29 cellular contexts compared by ENCODE assay signal in genomic region chrX:40298569-40298968, GRCh38.
A peak's percentile ranks its signal among the peaks of the same experiment; 100 is the strongest.
DNase-seq lines count a peak whose midpoint lies in the region; TF ChIP-seq lines count a peak whose summit lies in the region.
"Had no signal": no experiment of that assay in that cellular context is flagged by ENCODE, and none has a peak within 500 bp of the region (broad histone marks: within the 10 kb centered on the region; RNA-seq: fewer than 3 reads in every experiment).

No MANE protein-coding gene starts in this region.

- H2BK120ac ChIP-seq in trophoblast cell (ENCODE audit: insufficient read depth, low read length, poor library complexity), result peak overlapping the region; percentile 94

- in situ Hi-C loops in G401 (cut with HindIII; ENCODE audit: low sequenced_read_pairs), result no loop called here

- H3K18ac ChIP-seq in trophoblast cell (ENCODE audit: low read length), result peak overlapping the region; percentile 82

- TF ChIP-seq CTCF in OCI-LY3 (IDR thresholded peaks at IDR 0.05; ENCODE audit: low read depth, low read length), result no peak

- WGBS in trophoblast cell (ENCODE audit: extremely low coverage, insufficient coverage, insufficient read length), result no CpG with 5 or more reads among the region's 16 CpGs

- H3K4ac ChIP-seq in trophoblast cell (ENCODE audit: low read depth, low read length), result peak overlapping the region; percentile 64

- no peaks in the 10 kb centered on the region for H4K20me1 ChIP-seq in BLaER1
- no peaks in the 10 kb centered on the region for H4K20me1 ChIP-seq in OCI-LY3 (ENCODE audit: insufficient read depth, low read length)

- peak overlapping the region; percentile 85 for H2BK12ac ChIP-seq in trophoblast cell (ENCODE audit: low read length)

- H3K4me3 ChIP-seq in BLaER1, result no peak overlapping the region
- H3K4me3 ChIP-seq in OCI-LY3 (ENCODE audit: low read length), result no peak overlapping the region
- no peak overlapping the region for H3K4me3 ChIP-seq in trophoblast cell (ENCODE audit: low read depth, low read length)
- H3K4me3 ChIP-seq: gastrocnemius medialis, GM12878, MG63, prostate gland, SK-N-MC, upper lobe of right lung had no signal

- H3K36me3 ChIP-seq in BLaER1, result no peaks in the 10 kb centered on the region
- no peaks in the 10 kb centered on the region for H3K36me3 ChIP-seq in OCI-LY3 (replicated peaks; ENCODE audit: low read depth, low read length)
- no peaks in the 10 kb centered on the region for H3K36me3 ChIP-seq in trophoblast cell (ENCODE audit: control insufficient read depth in 1 of 2, insufficient read depth in 2 of 2, low read length in 2 of 2)
- H3K36me3 ChIP-seq: brain microvascular endothelial cell, gastrocnemius medialis, MG63, neutrophil, prostate gland, upper lobe of right lung had no signal

- no peak overlapping the region for H3K27ac ChIP-seq in BLaER1
- no peak overlapping the region; the same call in 1 of the 2 replicates for H3K27ac ChIP-seq in OCI-LY3 (ENCODE audit: low read length)
- H3K27ac ChIP-seq in trophoblast cell (ENCODE audit: low read depth, low read length), result peak overlapping the region; percentile 97
- H3K27ac ChIP-seq: brain microvascular endothelial cell, gastrocnemius medialis, HL-60, KMS-11, neutrophil, prostate gland, SK-N-MC, upper lobe of right lung had no signal

- no peaks in the 10 kb centered on the region for H3K9me3 ChIP-seq in BLaER1
- no peaks in the 10 kb centered on the region for H3K9me3 ChIP-seq in OCI-LY3 (ENCODE audit: insufficient read depth, low read length)
- H3K9me3 ChIP-seq in trophoblast cell (ENCODE audit: insufficient read depth, low read depth, low read length), result no peaks in the 10 kb centered on the region
- H3K9me3 ChIP-seq: gastrocnemius medialis, MG63, neutrophil, prostate gland, upper lobe of right lung had no signal

- H3K4me2 ChIP-seq in BLaER1 (peak overlapping the region; percentile 35), OCI-LY3 (ENCODE audit: low read length) (peak overlapping the region; percentile 98), trophoblast cell (ENCODE audit: low read length) (peak overlapping the region; percentile 49)
- H3K4me2 ChIP-seq: KMS-11 had no signal

- H3K27me3 ChIP-seq in BLaER1 (no peaks in the 10 kb centered on the region), OCI-LY3 (ENCODE audit: low read depth, low read length) (no peaks in the 10 kb centered on the region), trophoblast cell (ENCODE audit: insufficient read depth, low read length) (no peaks in the 10 kb centered on the region)
- H3K27me3 ChIP-seq: brain microvascular endothelial cell, gastrocnemius medialis, MG63, neutrophil, upper lobe of right lung had no signal

- DNase-seq in islet precursor cell (peak; percentile 89), trophoblast cell (no peak), NCI-H226 (no peak), G401 (ENCODE audit: low spot score) (no peak), SKM-1 treated with dmso at 0.1 percent for 144 hours (lab: John Stamatoyannopoulos, UW; ENCODE audit: unreplicated experiment) (no peak), NCI-H146 treated with DMSO at 0.1 percent for 48 hours (lab: John Stamatoyannopoulos, UW; ENCODE audit: unreplicated experiment) (no peak)
- DNase-seq: activated CD4-positive, alpha-beta T cell treated with anti-CD3 and anti-CD28 coated beads for 36 hours; activated CD8-positive, alpha-beta T cell treated with anti-CD3 and anti-CD28 coated beads, Interleukin-2, amount 10 ng/mL, durations not matched to agents 7 days and 5 days; activated naive CD4-positive, alpha-beta T cell treated with anti-CD3 and anti-CD28 coated beads, Interleukin-2, amount 50 U/mL, for 16 hours; brain microvascular endothelial cell; CD4-positive, CD25-positive, alpha-beta regulatory T cell; gastrocnemius medialis; left cardiac atrium; mammary epithelial cell; MG63; NCI-H1105; NCI-H2029; NCI-H524 treated with DMSO at 0.1 percent for 48 hours; substantia nigra; T-helper 17 cell; upper lobe of right lung had no signal

- no peak overlapping the region for H3K23ac ChIP-seq in trophoblast cell (ENCODE audit: low read length)

- H2AFZ ChIP-seq in OCI-LY3 (ENCODE audit: low read depth, low read length) (no peak overlapping the region), trophoblast cell (ENCODE audit: insufficient read depth, low read length, poor library complexity) (peak overlapping the region; percentile 45)

- H3K4me1 ChIP-seq in BLaER1 (peaks cover 17% of the 10 kb centered on the region), OCI-LY3 (ENCODE audit: low read length) (peaks cover 44% of the 10 kb centered on the region), trophoblast cell (ENCODE audit: control insufficient read depth in 1 of 2, insufficient read depth in 2 of 2, low read length in 2 of 2) (peaks cover 16 to 34% of the 10 kb centered on the region in 2 experiments)
- H3K4me1 ChIP-seq: gastrocnemius medialis, prostate gland, upper lobe of right lung had no signal

- H3K9ac ChIP-seq in BLaER1 (no peak overlapping the region), OCI-LY3 (ENCODE audit: low read length) (0 out of 2 replicates have a peak overlapping the region, but pooled peaks have one; percentile 91), trophoblast cell (ENCODE audit: low read length) (no peak overlapping the region)
- H3K9ac ChIP-seq: KMS-11 had no signal

- peak overlapping the region; percentile 97 for H2BK5ac ChIP-seq in trophoblast cell (ENCODE audit: low read depth, low read length, poor library complexity)

- peaks cover 21% of the 10 kb centered on the region for H3K79me1 ChIP-seq in trophoblast cell (ENCODE audit: low read length)

- H4K8ac ChIP-seq in trophoblast cell (ENCODE audit: low read depth, low read length), result peak overlapping the region; percentile 84

- peak overlapping the region; percentile 81 for H4K12ac ChIP-seq in trophoblast cell (ENCODE audit: low read depth, low read length)

- H2AK5ac ChIP-seq in trophoblast cell (ENCODE audit: low read length), result peak overlapping the region; percentile 79

- H4K91ac ChIP-seq in trophoblast cell (ENCODE audit: low read depth, low read length), result peak overlapping the region; percentile 89

- H3K79me2 ChIP-seq in OCI-LY3 (ENCODE audit: low read length), result no peaks in the 10 kb centered on the region
- no peaks in the 10 kb centered on the region for H3K79me2 ChIP-seq in trophoblast cell (ENCODE audit: control insufficient read depth, insufficient read depth, low read length, poor library complexity)

- peak overlapping the region; percentile 75 for H3K14ac ChIP-seq in trophoblast cell (ENCODE audit: low read length)

Comparison
In these comparisons a context has a peak if more than half of its experiments do, and no peak if none do; other contexts are left out.
1. H3K4me2 ChIP-seq: peak in every context shown above with its lines; median percentile 98 in OCI-LY3; 49 in trophoblast cell; 35 in BLaER1.